Comparison of ENCODE assay signal across 35 cellular contexts in genomic region chr6:81854474-81854873, GRCh38.
"Had no signal": no experiment of that assay in that cellular context is flagged by ENCODE, and none has a peak within 500 bp of the region (broad histone marks: within the 10 kb centered on the region; RNA-seq: fewer than 3 reads in every experiment).

No MANE protein-coding gene starts in this region.

- H3K4me3 ChIP-seq: MG63 had no signal

- DNase-seq: Karpas-422, Kasumi-1, MG63, MM.1S, MV-4-11, NCI-H1048, NCI-H1092, NCI-H1092 treated with DMSO at 0.1 percent for 48 hours, NCI-H1105, NCI-H1105 treated with DMSO at 0.1 percent for 48 hours, NCI-H1417, NCI-H1417 treated with DMSO at 0.1 percent for 48 hours, NCI-H1436, NCI-H1436 treated with DMSO at 0.1 percent for 48 hours, NCI-H146, NCI-H1694, NCI-H1694 treated with DMSO at 0.1 percent for 48 hours, NCI-H187, NCI-H187 treated with DMSO at 0.1 percent for 48 hours, NCI-H1930, NCI-H2029, NCI-H2029 treated with DMSO at 0.1 percent for 48 hours, NCI-H2081, NCI-H2081 treated with DMSO at 0.1 percent for 48 hours, NCI-H2107, NCI-H2171, NCI-H2171 treated with DMSO at 0.1 percent for 48 hours, NCI-H2227 treated with DMSO at 0.1 percent for 48 hours, NCI-H226, NCI-H345, NCI-H446, NCI-H446 treated with DMSO at 0.1 percent for 48 hours, NCI-H510A, NCI-H510A treated with DMSO at 0.1 percent for 48 hours, NCI-H524 had no signal

- H3K9me3 ChIP-seq: MG63 had no signal

- H3K27me3 ChIP-seq: MG63 had no signal

- H3K36me3 ChIP-seq: MG63 had no signal
